19 cellular contexts compared by ENCODE assay signal in the genomic region with DNA sequence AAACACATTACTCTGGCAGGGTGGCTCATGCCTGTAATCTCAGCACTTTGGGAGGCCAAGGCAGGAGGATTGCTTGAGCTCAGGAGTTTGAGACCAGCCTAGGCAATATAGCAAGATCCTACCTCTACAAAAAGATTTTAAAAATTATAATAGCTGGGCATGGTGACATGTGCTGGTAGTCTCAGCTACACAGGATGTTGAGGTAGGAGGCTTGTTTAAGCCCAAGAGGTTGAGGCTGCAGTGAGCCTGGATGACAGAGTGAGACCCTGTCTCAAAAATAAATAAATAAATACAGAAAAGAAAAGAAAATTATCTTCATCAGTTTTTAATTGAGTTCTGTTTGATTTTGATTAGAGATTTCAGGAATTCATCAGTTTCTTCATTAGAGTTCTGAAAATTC. TPM values are rescaled to one million over a fixed set of nuclear protein-coding genes. Genes with fewer than 3 reads are reported as not detected.
DNase-seq lines count a peak whose midpoint lies in the region; ATAC-seq, FAIRE-seq and TF ChIP-seq lines count a peak whose summit lies in the region.
"Had no signal": no experiment of that assay in that cellular context is flagged by ENCODE, and none has a peak within 500 bp of the region (broad histone marks: within the 10 kb centered on the region; RNA-seq: fewer than 3 reads in every experiment).

No MANE protein-coding gene starts in this region.

- H3K9me3 ChIP-seq in HepG2 (ENCODE audit: low read length) = no peaks in the 10 kb centered on the region
- H3K9me3 ChIP-seq in right lobe of liver = no peaks in the 10 kb centered on the region
- H3K9me3 ChIP-seq: BLaER1 treated with 17β-estradiol and CSF1 and Interleukin-3, amounts not matched to agents 10 nM and 100 nM had no signal

- H3K27ac ChIP-seq in HepG2 (ENCODE audit: extremely low read length, insufficient read depth, low read length) = no peak overlapping the region
- no peak overlapping the region for H3K27ac ChIP-seq in right lobe of liver
- H3K27ac ChIP-seq: BLaER1 treated with 17β-estradiol and CSF1 and Interleukin-3, amounts not matched to agents 10 nM and 100 nM; HL-60 had no signal

- H3K9ac ChIP-seq in HepG2 (ENCODE audit: insufficient read depth, low read depth, low read length) = no peak overlapping the region

- H4K20me1 ChIP-seq in HepG2 (ENCODE audit: insufficient read depth, low read length) = no peaks in the 10 kb centered on the region

- no peak for TF ChIP-seq RAD21 in HepG2 (CRISPR knock-in tag; IDR thresholded peaks at IDR 0.05)

- no peak overlapping the region for H3K4me3 Mint-ChIP-seq in T-helper 2 cell treated with Interferon-gamma antibody and Interleukin-4, amounts not matched to agents 5 μg/mL and 100 μg/mL, for 36 hours
- H3K4me3 Mint-ChIP-seq: CD8-positive, alpha-beta memory T cell; H9 had no signal

- TF ChIP-seq POLR2A in HepG2 (IDR thresholded peaks at IDR 0.05; ENCODE audit: insufficient read depth in 1 of 2, low read depth in 2 of 2, low read length in 2 of 2) (no peak), right lobe of liver (IDR thresholded peaks at IDR 0.05) (no peak)

- H3K36me3 ChIP-seq in HepG2 (replicated peaks in 1 of 2; ENCODE audit: control insufficient read depth in 1 of 2, insufficient read depth in 2 of 2, low read length in 2 of 2) (peaks cover 0 to 1% of the 10 kb centered on the region in 2 experiments; a peak in 3 of 5 replicates), right lobe of liver (no peaks in the 10 kb centered on the region)

- no peak for ATAC-seq in HepG2
- ATAC-seq in right lobe of liver = no peak

- H3K4me3 ChIP-seq in HepG2 (replicated peaks in 1 of 3; ENCODE audit: insufficient read depth in 1 of 3, low read depth in 2 of 3, low read length in 3 of 3) = no peak overlapping the region
- H3K4me3 ChIP-seq in right lobe of liver = no peak overlapping the region
- no peak overlapping the region for H3K4me3 ChIP-seq in Jurkat, Clone E6-1 (ENCODE audit: low read length)
- H3K4me3 ChIP-seq: BLaER1 treated with 17β-estradiol and CSF1 and Interleukin-3, amounts not matched to agents 10 nM and 100 nM had no signal

- peak; percentile 49 for FAIRE-seq in HepG2 (lab: Jason Lieb, UNC)
- FAIRE-seq: GM12891, GM19239, H1 had no signal

- peaks cover 22% of the 10 kb centered on the region for H3K4me1 Mint-ChIP-seq in T-helper 2 cell treated with Interferon-gamma antibody and Interleukin-4, amounts not matched to agents 5 μg/mL and 100 μg/mL, for 36 hours (ENCODE audit: low read depth)

- no peaks in the 10 kb centered on the region for H3K27me3 Mint-ChIP-seq in T-helper 2 cell treated with Interferon-gamma antibody and Interleukin-4, amounts not matched to agents 5 μg/mL and 100 μg/mL, for 36 hours (ENCODE audit: low read depth)
- H3K27me3 Mint-ChIP-seq: CD8-positive, alpha-beta memory T cell had no signal

- TF ChIP-seq EP300 in HepG2 (IDR thresholded peaks at IDR 0.05; ENCODE audit: low read depth in 2 of 2, low read length in 2 of 2) (no peak), HepG2 (CRISPR knock-in tag; IDR thresholded peaks at IDR 0.05; ENCODE audit: borderline replicate concordance) (no peak)

- no TSS peak for BruUV-seq in HepG2 (replicated peaks; lab: Mats Ljungman, UMichigan)

- intact Hi-C loops in HepG2 (cut with micrococcal nuclease; ENCODE audit: unreplicated experiment) (no loop called here), right lobe of liver (cut with DNase I) (no loop called here)

- H3K4me1 ChIP-seq in HepG2 (ENCODE audit: insufficient read depth, low read length) = peaks cover 24% of the 10 kb centered on the region
- H3K4me1 ChIP-seq in right lobe of liver = peaks cover 0 to 9% (median 4%) of the 10 kb centered on the region in 4 donors

- peaks cover 35% of the 10 kb centered on the region for H3K79me2 ChIP-seq in HepG2 (ENCODE audit: insufficient read depth, low read length)

- H3K27me3 ChIP-seq in HepG2 (ENCODE audit: control insufficient read depth in 1 of 2, insufficient read depth in 2 of 2, low read length in 2 of 2) (no peaks in the 10 kb centered on the region; a peak in 1 of 5 replicates), right lobe of liver (no peaks in the 10 kb centered on the region)
- H3K27me3 ChIP-seq: BLaER1 treated with 17β-estradiol and CSF1 and Interleukin-3, amounts not matched to agents 10 nM and 100 nM had no signal

- H2AFZ ChIP-seq in HepG2 (ENCODE audit: low read length) = no peak overlapping the region

- POLR2A ChIA-PET in HepG2 (lab: Yijun Ruan, JAX) = no interaction called here

- in situ Hi-C loops in HepG2 (cut with HindIII; ENCODE audit: extremely low pct_ligation_motif_present, low pct_unique_long_range_greater_than_20kb) = no loop called here

- H3K4me2 ChIP-seq in HepG2 (ENCODE audit: low read depth, low read length) = no peak overlapping the region

- peak overlapping the region; percentile 18 for H3K27ac Mint-ChIP-seq in T-helper 2 cell treated with Interferon-gamma antibody and Interleukin-4, amounts not matched to agents 5 μg/mL and 100 μg/mL, for 36 hours
- H3K27ac Mint-ChIP-seq: H9 had no signal

- DNase-seq in HepG2 (ENCODE audit: low spot score) (no peak), right lobe of liver (no peak), NCI-H146 treated with DMSO at 0.1 percent for 48 hours (lab: John Stamatoyannopoulos, UW; ENCODE audit: unreplicated experiment) (no peak), T1000 (lab: John Stamatoyannopoulos, UW) (no peak)
- DNase-seq in Jurkat, Clone E6-1 (ENCODE audit: low read depth, low spot score) = peak; percentile 17
- DNase-seq in T-helper 2 cell treated with Interferon-gamma antibody and Interleukin-4, amounts not matched to agents 5 μg/mL and 100 μg/mL, for 36 hours (ENCODE audit: low spot score) = no peak
- no peak for DNase-seq in activated naive CD4-positive, alpha-beta T cell treated with Interleukin-2 at 50 U/mL for 16 hours
- DNase-seq: 8988T; CD8-positive, alpha-beta memory T cell; COR-L47; DMS 273 treated with DMSO at 0.1 percent for 48 hours; H9; IMR-90; KBM-7 had no signal

- CTCF ChIA-PET in HepG2 (lab: Yijun Ruan, JAX; ENCODE audit: low intra/inter-chr PET ratio, low total read pairs) = no interaction called here

- no peak for TF ChIP-seq CTCF in HepG2 (CRISPR knock-in tag; IDR thresholded peaks at IDR 0.05)
- no peak for TF ChIP-seq CTCF in right lobe of liver (IDR thresholded peaks at IDR 0.05)

- H3K36me3 Mint-ChIP-seq in T-helper 2 cell treated with Interferon-gamma antibody and Interleukin-4, amounts not matched to agents 5 μg/mL and 100 μg/mL, for 36 hours (ENCODE audit: low read depth) = peaks cover 17% of the 10 kb centered on the region

- H3K9me3 Mint-ChIP-seq in T-helper 2 cell treated with Interferon-gamma antibody and Interleukin-4, amounts not matched to agents 5 μg/mL and 100 μg/mL, for 36 hours = no peaks in the 10 kb centered on the region
- H3K9me3 Mint-ChIP-seq: CD8-positive, alpha-beta memory T cell; H9 had no signal

RNA-seq across cellular contexts. Expression of a gene that starts 5.2 kb away (rescaled TPM):
- total RNA-seq in HepG2 (2016; rRNA removed; fragmentation: Illumina TruSeq; extraction: Trizol) (11.3 and 17.4 TPM in 2 replicates), right lobe of liver (1 to 10 TPM; 2.6 to 5.2 (median 3.4) TPM)
- 40.7 and 41.5 TPM in 2 replicates for total RNA-seq in HepG2 (2016; cell fraction: cytosol; rRNA removed; fragmentation: Illumina TruSeq; extraction: Trizol; ENCODE audit: low read depth)
- 11.5 and 17.3 TPM in 2 replicates for total RNA-seq in HepG2 (2016; cell fraction: insoluble cytoplasmic fraction; rRNA removed; fragmentation: Illumina TruSeq; extraction: Trizol)
- 12.5 and 13.5 TPM in 2 replicates for total RNA-seq in HepG2 (2016; cell fraction: membrane; rRNA removed; fragmentation: Illumina TruSeq; extraction: Trizol)
- total RNA-seq in HepG2 (2016; cell fraction: nucleus; rRNA removed; fragmentation: Illumina TruSeq; extraction: Trizol) = 21.6 and 24.7 TPM in 2 replicates
- polyA plus RNA-seq in HepG2 (2011; rRNA removed) = 4.8 and 5.6 TPM in 2 replicates
- polyA plus RNA-seq in HepG2 (2011; cell fraction: cytosol; rRNA removed) = 3.7 and 5.6 TPM in 2 replicates
- 6.9 and 7.1 TPM in 2 replicates for polyA plus RNA-seq in HepG2 (2011; cell fraction: nucleus; rRNA removed)
- polyA plus RNA-seq in HepG2 (2012) = 2.7 and 2.8 TPM in 2 replicates
- 1.8 and 2.0 TPM in 2 replicates for polyA plus RNA-seq in HepG2 (2016; cell fraction: cytosol; fragmentation: Illumina TruSeq; extraction: Trizol; ENCODE audit: low read depth)
- 4.4 TPM in 2 replicates for polyA plus RNA-seq in HepG2 (2016; cell fraction: insoluble cytoplasmic fraction; fragmentation: Illumina TruSeq; extraction: Trizol; ENCODE audit: low read depth)
- 2.2 and 2.7 TPM in 2 replicates for polyA plus RNA-seq in HepG2 (2016; cell fraction: membrane; fragmentation: Illumina TruSeq; extraction: Trizol; ENCODE audit: low read depth)
- polyA plus RNA-seq in HepG2 (2016; cell fraction: nucleus; fragmentation: Illumina TruSeq; extraction: Trizol; ENCODE audit: insufficient read depth, low read depth) = 18.6 and 19.9 TPM in 2 replicates
- 14.6 and 21.4 TPM in 2 replicates for polyA minus RNA-seq in HepG2 (2011; rRNA and poly(A)+ RNA removed; ENCODE audit: low replicate concordance)
- 9.4 and 9.7 TPM in 2 replicates for polyA minus RNA-seq in HepG2 (2011; cell fraction: cytosol; rRNA and poly(A)+ RNA removed)
- 6.3 and 8.3 TPM in 2 replicates for polyA minus RNA-seq in HepG2 (2011; cell fraction: nucleus; rRNA and poly(A)+ RNA removed)
- polyA plus RNA-seq in Jurkat, Clone E6-1 (2012; ENCODE audit: insufficient read depth, insufficient read length) = 7.8 TPM

RNA-seq across cellular contexts. Expression of a gene that starts 27.3 kb away (rescaled TPM):
- total RNA-seq in HepG2 (2016; rRNA removed; fragmentation: Illumina TruSeq; extraction: Trizol) = 30.2 and 53.8 TPM in 2 replicates
- total RNA-seq in HepG2 (2016; cell fraction: cytosol; rRNA removed; fragmentation: Illumina TruSeq; extraction: Trizol; ENCODE audit: low read depth) = 14.0 and 16.6 TPM in 2 replicates
- total RNA-seq in HepG2 (2016; cell fraction: insoluble cytoplasmic fraction; rRNA removed; fragmentation: Illumina TruSeq; extraction: Trizol) = 28.0 and 53.2 TPM in 2 replicates
- total RNA-seq in HepG2 (2016; cell fraction: membrane; rRNA removed; fragmentation: Illumina TruSeq; extraction: Trizol) = 33.3 and 36.0 TPM in 2 replicates
- total RNA-seq in HepG2 (2016; cell fraction: nucleus; rRNA removed; fragmentation: Illumina TruSeq; extraction: Trizol) = 57.4 and 66.5 TPM in 2 replicates
- 72.6 and 108 TPM in 2 replicates for polyA plus RNA-seq in HepG2 (2011; rRNA removed)
- 70.5 and 75.9 TPM in 2 replicates for polyA plus RNA-seq in HepG2 (2011; cell fraction: cytosol; rRNA removed)
- 163 and 208 TPM in 2 replicates for polyA plus RNA-seq in HepG2 (2011; cell fraction: nucleus; rRNA removed)
- polyA plus RNA-seq in HepG2 (2012) = 109 and 143 TPM in 2 replicates
- 6.9 and 7.8 TPM in 2 replicates for polyA plus RNA-seq in HepG2 (2016; cell fraction: cytosol; fragmentation: Illumina TruSeq; extraction: Trizol; ENCODE audit: low read depth)
- 26.3 and 34.3 TPM in 2 replicates for polyA plus RNA-seq in HepG2 (2016; cell fraction: insoluble cytoplasmic fraction; fragmentation: Illumina TruSeq; extraction: Trizol; ENCODE audit: low read depth)
- 19.9 and 23.8 TPM in 2 replicates for polyA plus RNA-seq in HepG2 (2016; cell fraction: membrane; fragmentation: Illumina TruSeq; extraction: Trizol; ENCODE audit: low read depth)
- 92.3 and 92.9 TPM in 2 replicates for polyA plus RNA-seq in HepG2 (2016; cell fraction: nucleus; fragmentation: Illumina TruSeq; extraction: Trizol; ENCODE audit: insufficient read depth, low read depth)
- polyA minus RNA-seq in HepG2 (2011; rRNA and poly(A)+ RNA removed; ENCODE audit: low replicate concordance) = 105 and 167 TPM in 2 replicates
- 56.3 and 97.6 TPM in 2 replicates for polyA minus RNA-seq in HepG2 (2011; cell fraction: cytosol; rRNA and poly(A)+ RNA removed)
- polyA minus RNA-seq in HepG2 (2011; cell fraction: nucleus; rRNA and poly(A)+ RNA removed) = 62.8 and 87.4 TPM in 2 replicates
- 10 to 100 TPM; 26.7 to 63.4 (median 37.2) TPM for total RNA-seq in right lobe of liver
- 96.2 TPM for polyA plus RNA-seq in Jurkat, Clone E6-1 (2012; ENCODE audit: insufficient read depth, insufficient read length)
